ENCODE assay signal across 15 cellular contexts in genomic region chr19:18996796-18997394, GRCh38. TPM values are rescaled to one million over a fixed set of nuclear protein-coding genes. Genes with fewer than 3 reads are reported as not detected.
DNase-seq lines count a peak whose midpoint lies in the region; ATAC-seq, FAIRE-seq and TF ChIP-seq lines count a peak whose summit lies in the region.
"Had no signal": no experiment of that assay in that cellular context is flagged by ENCODE, and none has a peak within 500 bp of the region (broad histone marks: within the 10 kb centered on the region; RNA-seq: fewer than 3 reads in every experiment).

No MANE protein-coding gene starts in this region.

- peaks cover 11% of the 10 kb centered on the region; the same call in 2 of the 3 replicates for H3K4me1 Mint-ChIP-seq in GM23338
- peaks cover 11% of the 10 kb centered on the region for H3K4me1 Mint-ChIP-seq in activated naive CD4-positive, alpha-beta T cell treated with anti-CD3 and anti-CD28 coated beads for 36 hours (ENCODE audit: low read depth)

- H3K27ac Mint-ChIP-seq in GM23338: 0 out of 2 replicates have a peak overlapping the region, but pooled peaks have one; percentile 30
- H3K27ac Mint-ChIP-seq in activated naive CD4-positive, alpha-beta T cell treated with anti-CD3 and anti-CD28 coated beads for 36 hours: no peak overlapping the region

- no peak overlapping the region for H3K4me3 Mint-ChIP-seq in GM23338
- no peak overlapping the region for H3K4me3 Mint-ChIP-seq in activated naive CD4-positive, alpha-beta T cell treated with anti-CD3 and anti-CD28 coated beads for 36 hours

- WGBS in K562 (ENCODE audit: insufficient coverage, low coverage, missing lambda C conversion rate): 69% methylated on average over 5 of the region's 6 CpGs

- TF ChIP-seq POLR2A in K562 (conservative IDR thresholded peaks at IDR 0.05): 0 out of 2 replicates have a peak, but pooled peaks have one; percentile 13

- peaks cover 20% of the 10 kb centered on the region; the same call in 1 of the 2 replicates for H4K20me1 ChIP-seq in GM23338 (replicated peaks; ENCODE audit: insufficient read depth)
- H4K20me1 ChIP-seq in K562 (replicated peaks; ENCODE audit: control insufficient read depth, insufficient read depth, low read length): 0 out of 2 replicates have a peak, but pooled peaks cover 3% of the 10 kb centered on the region

- H3K9ac ChIP-seq in K562 (ENCODE audit: insufficient read depth in 1 of 2, low read depth in 2 of 2, low read length in 2 of 2): no peak overlapping the region; a peak in 1 of 4 replicates
- H3K9ac ChIP-seq: SK-N-SH had no signal

- H3K36me3 ChIP-seq in GM23338 (ENCODE audit: insufficient read depth) (peaks cover 16% of the 10 kb centered on the region), K562 (ENCODE audit: control insufficient read depth, insufficient read depth, low read length) (peaks cover 89% of the 10 kb centered on the region; the same call in 2 of the 3 replicates)

- no peak for TF ChIP-seq RAD21 in K562 (CRISPR knock-in tag; conservative IDR thresholded peaks at IDR 0.05 in 1 of 2, IDR thresholded peaks at IDR 0.05 in 1 of 2)

- H3K27me3 ChIP-seq in AG04450 (ENCODE audit: control insufficient read depth, insufficient read depth, low read length) (no peaks in the 10 kb centered on the region), GM23338 (ENCODE audit: insufficient read depth) (no peaks in the 10 kb centered on the region), K562 (ENCODE audit: control insufficient read depth in 2 of 2, insufficient read depth in 2 of 2, low read length in 2 of 2) (no peaks in the 10 kb centered on the region), layer of hippocampus (ENCODE audit: control insufficient read depth, insufficient read depth, low read length) (no peaks in the 10 kb centered on the region)

- H3K4me2 ChIP-seq in GM23338 (no peak overlapping the region), K562 (ENCODE audit: insufficient read depth, low read length) (no peak overlapping the region)
- H3K4me2 ChIP-seq: SK-N-SH had no signal

- H3K4me3 ChIP-seq in AG04450 (ENCODE audit: low read depth, low read length) (no peak overlapping the region), GM23338 (no peak overlapping the region), K562 (no peak overlapping the region)
- H3K4me3 ChIP-seq: HAP-1 had no signal

- H3K79me2 ChIP-seq in GM23338 (replicated peaks; ENCODE audit: insufficient read depth) (no peaks in the 10 kb centered on the region), K562 (ENCODE audit: control insufficient read depth, insufficient read depth, low read length) (no peaks in the 10 kb centered on the region)

- peaks cover 16% of the 10 kb centered on the region for H3F3A ChIP-seq in GM23338 (replicated peaks; ENCODE audit: low read depth)

- TF ChIP-seq CTCF in AG04450 (IDR thresholded peaks at IDR 0.05; ENCODE audit: low read depth, low read length) (no peak), GM23338 (conservative IDR thresholded peaks at IDR 0.05; ENCODE audit: low read depth in 2 of 2) (no peak), K562 (IDR thresholded peaks at IDR 0.05 in 2 of 3, conservative IDR thresholded peaks at IDR 0.05 in 1 of 3; ENCODE audit: insufficient read depth in 2 of 3, low read depth in 1 of 3, low read length in 3 of 3) (no peak), GM10248 (IDR thresholded peaks at IDR 0.05; ENCODE audit: control extremely low read depth, extremely low read depth, low read depth, missing control alignments) (no peak)

- intact Hi-C loops in K562 (cut with micrococcal nuclease): loop anchor here (5.0 kb wide), 1 partner anchor 140 kb away; the partner anchor contains the start of gene TMEM161A
- intact Hi-C loops in activated naive CD4-positive, alpha-beta T cell treated with anti-CD3 and anti-CD28 coated beads for 36 hours (cut with micrococcal nuclease): no loop called here

- no peaks in the 10 kb centered on the region for H3K9me2 ChIP-seq in GM23338 (ENCODE audit: insufficient read depth)
- H3K9me2 ChIP-seq: SK-N-SH had no signal

- H3K4me1 ChIP-seq in GM23338 (ENCODE audit: insufficient read depth) (no peaks in the 10 kb centered on the region), K562 (replicated peaks in 1 of 2; ENCODE audit: control insufficient read depth in 2 of 2, insufficient read depth in 2 of 2, low read length in 2 of 2) (no peaks in the 10 kb centered on the region)
- H3K4me1 ChIP-seq: HAP-1 had no signal

- POLR2A ChIA-PET in AG04450 (lab: Yijun Ruan, JAX) (interaction anchor here (0.6 kb wide), 1 partner anchor 25 kb away, joined by 3 read pairs; no protein-coding TSS in a partner anchor), K562 (lab: Yijun Ruan, JAX) (interaction anchor here (0.7 to 1.5 kb wide), 3 partner anchors 10 to 228 kb away, joined by 3 to 5 read pairs (median 3); no protein-coding TSS in a partner anchor), GM10248 (lab: Yijun Ruan, JAX) (no interaction called here)

- no peaks in the 10 kb centered on the region for H3K9me3 ChIP-seq in AG04450 (ENCODE audit: control insufficient read depth, insufficient read depth, low read length)
- no peaks in the 10 kb centered on the region for H3K9me3 ChIP-seq in K562 (replicated peaks; ENCODE audit: control insufficient read depth, insufficient read depth, low read depth, low read length)
- H3K9me3 ChIP-seq: HAP-1, SK-N-SH had no signal

- peaks cover 78% of the 10 kb centered on the region for H3K36me3 Mint-ChIP-seq in GM23338 (ENCODE audit: low read depth)
- H3K36me3 Mint-ChIP-seq in activated naive CD4-positive, alpha-beta T cell treated with anti-CD3 and anti-CD28 coated beads for 36 hours (ENCODE audit: low read depth): peaks cover 35% of the 10 kb centered on the region

- no peak for TF ChIP-seq EP300 in K562 (IDR thresholded peaks at IDR 0.05; ENCODE audit: low read length)

- CTCF ChIA-PET in AG04450 (lab: Charles Lee): interaction anchor here (0.7 to 2.3 kb wide), 3 partner anchors 9 to 504 kb away, joined by 4 to 21 read pairs (median 4); no protein-coding TSS in a partner anchor
- CTCF ChIA-PET in K562 (lab: Yijun Ruan, JAX; ENCODE audit: low intra/inter-chr PET ratio): interaction anchor here (0.7 to 1.2 kb wide), 2 partner anchors 20 to 142 kb away, joined by 3 to 4 read pairs; no protein-coding TSS in a partner anchor
- CTCF ChIA-PET in activated naive CD4-positive, alpha-beta T cell treated with anti-CD3 and anti-CD28 coated beads for 36 hours (lab: Charles Lee): interaction anchor here (0.6 to 1.6 kb wide), 3 partner anchors 8 to 102 kb away, joined by 3 to 4 read pairs (median 3); partner anchors contain the start of genes ARMC6 and SUGP2
- CTCF ChIA-PET in GM10248 (lab: Yijun Ruan, JAX): interaction anchor here (1.2 kb wide), 1 partner anchor 9 kb away, joined by 3 read pairs; no protein-coding TSS in a partner anchor

- H3K9me1 ChIP-seq in K562 (ENCODE audit: control insufficient read depth, insufficient read depth, low read length): no peaks in the 10 kb centered on the region

- no peak overlapping the region for H2AFZ ChIP-seq in GM23338
- no peak overlapping the region for H2AFZ ChIP-seq in K562 (ENCODE audit: low read depth, low read length)

- in situ Hi-C loops in K562 (cut with MboI): no loop called here

- no peak for FAIRE-seq in K562 (lab: Jason Lieb, UNC)

- ATAC-seq in GM23338 (peak; percentile 17; the same call in 2 of the 3 replicates), K562 (no peak)

- no peaks in the 10 kb centered on the region for H3K9me3 Mint-ChIP-seq in GM23338
- no peaks in the 10 kb centered on the region for H3K9me3 Mint-ChIP-seq in activated naive CD4-positive, alpha-beta T cell treated with anti-CD3 and anti-CD28 coated beads for 36 hours

- H3K27ac ChIP-seq in AG04450 (ENCODE audit: low read depth, low read length): peak overlapping the region; percentile 82
- H3K27ac ChIP-seq in GM23338 (ENCODE audit: low read depth): peak overlapping the region; percentile 69
- no peak overlapping the region for H3K27ac ChIP-seq in K562 (ENCODE audit: extremely low read depth, low read depth, low read length)
- peak overlapping the region; percentile 18 for H3K27ac ChIP-seq in layer of hippocampus (ENCODE audit: low read depth, low read length)

- H3K27me3 Mint-ChIP-seq in GM23338 (ENCODE audit: insufficient read depth, low read depth, poor library complexity): peaks cover 9% of the 10 kb centered on the region
- no peaks in the 10 kb centered on the region for H3K27me3 Mint-ChIP-seq in activated naive CD4-positive, alpha-beta T cell treated with anti-CD3 and anti-CD28 coated beads for 36 hours (ENCODE audit: low read depth)

- no TSS peak for BruUV-seq in K562 (replicated peaks; lab: Mats Ljungman, UMichigan)

- DNase-seq in AG04450 (ENCODE audit: low read depth, low spot score): no peak
- no peak for DNase-seq in GM23338 (ENCODE audit: low spot score)
- no peak for DNase-seq in K562 (ENCODE audit: extremely low read depth in 1 of 4, low spot score in 3 of 4)
- no peak for DNase-seq in activated CD4-positive, alpha-beta T cell treated with anti-CD3 and anti-CD28 coated beads, Interleukin-2, amount 50 U/mL, for 4 hours
- no peak for DNase-seq in activated naive CD4-positive, alpha-beta T cell treated with anti-CD3 and anti-CD28 coated beads for 36 hours
- DNase-seq in NCI-H1105 (lab: John Stamatoyannopoulos, UW): no peak
- no peak for DNase-seq in GM10248 (ENCODE audit: extremely low spot score)
- DNase-seq: DMS79 treated with DMSO at 0.1 percent for 48 hours, NCI-H1092 treated with DMSO at 0.1 percent for 48 hours, NCI-H2081, NCI-H2171 treated with DMSO at 0.1 percent for 48 hours, SHP77 treated with DMSO at 0.1 percent for 48 hours, SK-N-SH had no signal

RNA-seq across cellular contexts. Expression of gene SUGP2, which starts 36.4 kb away (rescaled TPM):
- polyA plus RNA-seq in AG04450 (2011; rRNA removed): 39.2 and 44.2 TPM in 2 replicates
- polyA minus RNA-seq in AG04450 (2011; rRNA and poly(A)+ RNA removed): 24.9 and 29.3 TPM in 2 replicates
- 86.5 and 102 TPM in 2 replicates for total RNA-seq in GM23338 (2014; rRNA removed; shearing (Covaris generic))
- polyA plus RNA-seq in GM23338 (2016; fragmentation: Nextera tagmentation; extraction: Ambion mirVana): 99.3 and 109 TPM in 2 replicates
- total RNA-seq in K562 (2011; cell fraction: chromatin; rRNA removed; ENCODE audit: low replicate concordance): 383 and 414 TPM in 2 replicates
- total RNA-seq in K562 (2011; cell fraction: nucleolus; rRNA removed): 210 and 215 TPM in 2 replicates
- 214 and 219 TPM in 2 replicates for total RNA-seq in K562 (2011; cell fraction: nucleoplasm; rRNA removed)
- 50.6 and 61.7 TPM in 2 replicates for total RNA-seq in K562 (2014; rRNA removed)
- total RNA-seq in K562 (2014; rRNA removed; fragmentation: Illumina TruSeq; extraction: Trizol): 63.1 and 70.8 TPM in 2 replicates
- total RNA-seq in K562 (2015; rRNA removed; fragmentation: Illumina TruSeq; extraction: Trizol): 60.5 and 61.8 TPM in 2 replicates
- 96.4 and 97.5 TPM in 2 replicates for total RNA-seq in K562 (2021)
- 101 and 135 TPM in 2 replicates for polyA plus RNA-seq in K562 (2011; rRNA removed)
- 49.7 and 83.6 TPM in 2 replicates for polyA plus RNA-seq in K562 (2011; cell fraction: cytosol; rRNA removed)
- polyA plus RNA-seq in K562 (2011; cell fraction: nucleus; rRNA removed): 318 and 368 TPM in 2 replicates
- 73.8 and 103 TPM in 2 replicates for polyA plus RNA-seq in K562 (2012)
- 82.8 and 89.9 TPM in 2 replicates for polyA plus RNA-seq in K562 (2014; fragmentation: Illumina TruSeq; extraction: Trizol)
- 10 to 100 TPM; 13.1 to 22.6 TPM for polyA plus RNA-seq in K562 (2014; fragmentation: Nextera tagmentation; extraction: Ambion mirVana)
- 93.0 and 120 TPM in 2 replicates for polyA plus RNA-seq in K562 (2014; rRNA removed)
- 58.5 and 77.2 TPM in 2 replicates for polyA minus RNA-seq in K562 (2011; rRNA and poly(A)+ RNA removed)
- 32.1 and 32.5 TPM in 2 replicates for polyA minus RNA-seq in K562 (2011; cell fraction: cytosol; rRNA and poly(A)+ RNA removed)
- 80.9 and 135 TPM in 2 replicates for polyA minus RNA-seq in K562 (2011; cell fraction: nucleus; rRNA and poly(A)+ RNA removed)
- 100 to 1,000 TPM; 149 to 154 TPM for total RNA-seq in activated naive CD4-positive, alpha-beta T cell treated with anti-CD3 and anti-CD28 coated beads for 36 hours

RNA-seq across cellular contexts. Expression of gene ARMC6, which starts 36.5 kb away (rescaled TPM):
- polyA plus RNA-seq in AG04450 (2011; rRNA removed) (18.9 and 26.4 TPM in 2 replicates), GM23338 (2016; fragmentation: Nextera tagmentation; extraction: Ambion mirVana) (40.9 and 45.0 TPM in 2 replicates), K562 (2011; rRNA removed) (38.1 and 47.1 TPM in 2 replicates), K562 (2014; fragmentation: Illumina TruSeq; extraction: Trizol) (63.6 and 75.5 TPM in 2 replicates), K562 (2014; fragmentation: Nextera tagmentation; extraction: Ambion mirVana) (1 to 10 TPM; 2.1 to 5.4 TPM), K562 (2014; rRNA removed) (65.4 and 76.3 TPM in 2 replicates)
- 26.9 and 38.1 TPM in 2 replicates for polyA minus RNA-seq in AG04450 (2011; rRNA and poly(A)+ RNA removed)
- total RNA-seq in GM23338 (2014; rRNA removed; shearing (Covaris generic)): 95.1 and 112 TPM in 2 replicates
- total RNA-seq in K562 (2011; cell fraction: chromatin; rRNA removed; ENCODE audit: low replicate concordance): 30.4 and 88.7 TPM in 2 replicates
- 63.9 and 75.1 TPM in 2 replicates for total RNA-seq in K562 (2011; cell fraction: nucleolus; rRNA removed)
- total RNA-seq in K562 (2011; cell fraction: nucleoplasm; rRNA removed): 40.5 and 41.2 TPM in 2 replicates
- total RNA-seq in K562 (2014; rRNA removed) (93.4 and 116 TPM in 2 replicates), K562 (2014; rRNA removed; fragmentation: Illumina TruSeq; extraction: Trizol) (25.9 and 40.9 TPM in 2 replicates), K562 (2015; rRNA removed; fragmentation: Illumina TruSeq; extraction: Trizol) (62.3 and 63.9 TPM in 2 replicates), K562 (2021) (69.2 and 73.4 TPM in 2 replicates)
- 48.2 and 88.3 TPM in 2 replicates for polyA plus RNA-seq in K562 (2011; cell fraction: cytosol; rRNA removed)
- 48.6 and 65.2 TPM in 2 replicates for polyA plus RNA-seq in K562 (2011; cell fraction: nucleus; rRNA removed)
- 53.4 and 54.5 TPM in 2 replicates for polyA plus RNA-seq in K562 (2012)
- polyA minus RNA-seq in K562 (2011; rRNA and poly(A)+ RNA removed): 23.4 and 39.5 TPM in 2 replicates
- polyA minus RNA-seq in K562 (2011; cell fraction: cytosol; rRNA and poly(A)+ RNA removed): 50.9 and 61.3 TPM in 2 replicates
- 25.5 and 25.7 TPM in 2 replicates for polyA minus RNA-seq in K562 (2011; cell fraction: nucleus; rRNA and poly(A)+ RNA removed)
- total RNA-seq in activated naive CD4-positive, alpha-beta T cell treated with anti-CD3 and anti-CD28 coated beads for 36 hours: 10 to 100 TPM; 24.2 to 24.6 TPM

RNA-seq across cellular contexts. Expression of gene HOMER3, which starts 55.9 kb away (rescaled TPM):
- polyA plus RNA-seq in AG04450 (2011; rRNA removed) (29.0 and 45.3 TPM in 2 replicates), GM23338 (2016; fragmentation: Nextera tagmentation; extraction: Ambion mirVana) (16.7 and 18.0 TPM in 2 replicates), K562 (2011; rRNA removed) (5.1 and 10.3 TPM in 2 replicates), K562 (2014; fragmentation: Illumina TruSeq; extraction: Trizol) (2.9 and 4.7 TPM in 2 replicates), K562 (2014; fragmentation: Nextera tagmentation; extraction: Ambion mirVana) (not detected), K562 (2014; rRNA removed) (3.7 and 6.4 TPM in 2 replicates)
- polyA minus RNA-seq in AG04450 (2011; rRNA and poly(A)+ RNA removed): 46.7 and 58.3 TPM in 2 replicates
- 23.5 and 38.4 TPM in 2 replicates for total RNA-seq in GM23338 (2014; rRNA removed; shearing (Covaris generic))
- total RNA-seq in K562 (2011; cell fraction: chromatin; rRNA removed; ENCODE audit: low replicate concordance): 9.9 and 22.2 TPM in 2 replicates
- total RNA-seq in K562 (2011; cell fraction: nucleolus; rRNA removed): 12.0 and 12.4 TPM in 2 replicates
- 9.1 and 12.6 TPM in 2 replicates for total RNA-seq in K562 (2011; cell fraction: nucleoplasm; rRNA removed)
- total RNA-seq in K562 (2014; rRNA removed) (4.2 and 6.8 TPM in 2 replicates), K562 (2014; rRNA removed; fragmentation: Illumina TruSeq; extraction: Trizol) (1.2 and 1.3 TPM in 2 replicates), K562 (2015; rRNA removed; fragmentation: Illumina TruSeq; extraction: Trizol) (1.5 and 2.7 TPM in 2 replicates), K562 (2021) (3.4 and 4.1 TPM in 2 replicates)
- polyA plus RNA-seq in K562 (2011; cell fraction: cytosol; rRNA removed): 9.6 and 10.5 TPM in 2 replicates
- 9.2 and 20.4 TPM in 2 replicates for polyA plus RNA-seq in K562 (2011; cell fraction: nucleus; rRNA removed)
- polyA plus RNA-seq in K562 (2012): 2.4 and 5.5 TPM in 2 replicates
- polyA minus RNA-seq in K562 (2011; rRNA and poly(A)+ RNA removed): 2.5 and 2.9 TPM in 2 replicates
- 3.3 and 6.9 TPM in 2 replicates for polyA minus RNA-seq in K562 (2011; cell fraction: cytosol; rRNA and poly(A)+ RNA removed)
- polyA minus RNA-seq in K562 (2011; cell fraction: nucleus; rRNA and poly(A)+ RNA removed): 3.4 and 8.3 TPM in 2 replicates
- total RNA-seq in activated naive CD4-positive, alpha-beta T cell treated with anti-CD3 and anti-CD28 coated beads for 36 hours: not detected
